11 cellular contexts compared by ENCODE assay signal in the genomic region with DNA sequence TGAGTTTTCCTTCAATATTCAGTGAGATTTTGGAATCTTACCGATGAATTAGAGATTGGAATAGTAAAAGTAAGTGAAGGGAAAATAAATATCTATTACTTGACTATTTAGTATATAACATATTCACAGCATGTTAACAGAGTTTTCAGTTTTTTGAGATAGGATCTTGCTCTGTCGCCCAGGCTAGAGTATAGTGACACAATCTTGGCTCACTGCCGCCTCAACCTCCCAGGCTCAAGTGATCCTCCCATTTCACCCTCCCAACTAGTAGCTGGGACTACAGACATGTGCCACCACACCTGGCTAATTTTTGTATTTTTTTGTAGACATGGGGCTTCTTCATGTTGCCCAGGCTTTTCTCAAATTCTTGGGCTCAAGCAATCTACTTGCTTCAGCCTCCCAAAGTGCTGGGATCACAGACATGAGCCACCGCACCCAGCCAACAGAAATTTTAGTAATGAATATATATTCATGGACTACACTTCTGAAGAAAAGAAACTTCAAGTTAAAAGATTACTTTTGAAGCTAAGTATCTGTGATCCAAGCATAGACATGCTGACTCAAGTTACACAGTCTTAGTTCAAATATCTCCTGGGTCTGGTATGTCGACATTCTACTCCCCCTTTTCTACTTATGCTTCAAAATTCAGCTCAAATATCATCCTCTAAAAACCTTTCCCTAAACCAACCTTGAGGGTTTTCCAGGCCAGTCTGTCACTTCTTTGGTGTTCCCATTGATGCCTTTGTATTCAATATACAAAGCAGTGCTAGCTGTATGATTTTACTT. TPM values are rescaled to one million over a fixed set of nuclear protein-coding genes. Genes with fewer than 3 reads are reported as not detected.
DNase-seq lines count a peak whose midpoint lies in the region; ATAC-seq and TF ChIP-seq lines count a peak whose summit lies in the region.
"Had no signal": no experiment of that assay in that cellular context is flagged by ENCODE, and none has a peak within 500 bp of the region (broad histone marks: within the 10 kb centered on the region; RNA-seq: fewer than 3 reads in every experiment).

No MANE protein-coding gene starts in this region.

- ATAC-seq in Right ventricle myocardium inferior (peak; percentile 30), GM21390 (IDR thresholded peaks at IDR 0.05; ENCODE audit: unreplicated experiment) (no peak)

- H3K9me2 ChIP-seq in hepatocyte (replicated peaks; ENCODE audit: insufficient read depth): no peaks in the 10 kb centered on the region

- H3K27me3 ChIP-seq in right atrium auricular region (no peaks in the 10 kb centered on the region), adipocyte (replicated peaks; ENCODE audit: control insufficient read depth, insufficient read depth, low read length) (no peaks in the 10 kb centered on the region), hepatocyte (no peaks in the 10 kb centered on the region), tibial artery (no peaks in the 10 kb centered on the region)

- H3K9ac ChIP-seq in adipocyte (ENCODE audit: low read length): no peak overlapping the region

- H3K4me1 ChIP-seq in right atrium auricular region (peaks cover 0 to 79% of the 10 kb centered on the region in 2 donors), adipocyte (ENCODE audit: control insufficient read depth, insufficient read depth, low read length) (peaks cover 42% of the 10 kb centered on the region), hepatocyte (ENCODE audit: insufficient read depth) (peaks cover 13% of the 10 kb centered on the region), tibial artery (peaks cover 0 to 87% (median 37%) of the 10 kb centered on the region in 4 donors)

- H2AFZ ChIP-seq in hepatocyte: no peak overlapping the region

- no peaks in the 10 kb centered on the region for H3K9me3 Mint-ChIP-seq in type B pancreatic cell

- H3K4me3 ChIP-seq in right atrium auricular region (no peak overlapping the region), adipocyte (ENCODE audit: low read length) (no peak overlapping the region), hepatocyte (no peak overlapping the region), tibial artery (no peak overlapping the region)

- 76% methylated on average over 5 of the region's 5 CpGs for WGBS in hepatocyte (ENCODE audit: low lambda C conversion rate, missing lambda C conversion rate)

- peak overlapping the region; percentile 19 for H3K4me2 ChIP-seq in hepatocyte

- no peak for TF ChIP-seq CTCF in right atrium auricular region (IDR thresholded peaks at IDR 0.05)
- TF ChIP-seq CTCF in hepatocyte (IDR thresholded peaks at IDR 0.05; ENCODE audit: poor library complexity): no peak
- TF ChIP-seq CTCF in type B pancreatic cell (conservative IDR thresholded peaks at IDR 0.05): no peak
- TF ChIP-seq CTCF in tibial artery (IDR thresholded peaks at IDR 0.05): no peak

- H3K27ac ChIP-seq in right atrium auricular region: no peak overlapping the region
- peak overlapping the region; percentile 59 for H3K27ac ChIP-seq in hepatocyte
- H3K27ac ChIP-seq in tibial artery: peak overlapping the region in 1 of 2 donors; percentile 18

- DNase-seq in Right ventricle myocardium inferior (ENCODE audit: missing footprints) (no peak), right atrium auricular region (ENCODE audit: low spot score) (no peak), adipocyte (ENCODE audit: low read depth) (peak; percentile 80), hepatocyte (ENCODE audit: low spot score) (no peak), type B pancreatic cell (ENCODE audit: extremely low spot score, unreplicated experiment) (no peak), tibial artery (no peak), DMS153 treated with DMSO at 0.1 percent for 48 hours (lab: John Stamatoyannopoulos, UW; ENCODE audit: unreplicated experiment) (no peak)
- DNase-seq: activated T-cell treated with anti-CD3 and anti-CD28 coated beads, Interleukin-2, amount 50 U/mL, for 48 hours; NCI-H1417 treated with DMSO at 0.1 percent for 48 hours; NK-92 treated with Interleukin-12 subunit alpha and Interleukin-12 subunit beta, amount 100 ng/mL, for 24 hours had no signal

- intact Hi-C loops in Right ventricle myocardium inferior (cut with DNase I): no loop called here
- intact Hi-C loops in tibial artery (cut with DNase I; ENCODE audit: low total_unique reads): no loop called here

- peak overlapping the region; percentile 23 for H3K27ac Mint-ChIP-seq in type B pancreatic cell

- H3K9me3 ChIP-seq in right atrium auricular region (no peaks in the 10 kb centered on the region), adipocyte (ENCODE audit: control insufficient read depth, low read length) (no peaks in the 10 kb centered on the region), hepatocyte (ENCODE audit: low read depth) (no peaks in the 10 kb centered on the region), tibial artery (no peaks in the 10 kb centered on the region)

- peaks cover 100% of the 10 kb centered on the region for H3K79me2 ChIP-seq in hepatocyte

- H3K4me3 Mint-ChIP-seq in type B pancreatic cell: peak overlapping the region; percentile 5

- H4K20me1 ChIP-seq in hepatocyte (ENCODE audit: insufficient read depth, poor library complexity, severe bottlenecking): peaks cover 79% of the 10 kb centered on the region

- H3K4me1 Mint-ChIP-seq in type B pancreatic cell (ENCODE audit: unreplicated experiment): peaks cover 53% of the 10 kb centered on the region

- H3K27me3 Mint-ChIP-seq in type B pancreatic cell: no peaks in the 10 kb centered on the region

- H3K36me3 ChIP-seq in right atrium auricular region (no peaks in the 10 kb centered on the region), adipocyte (ENCODE audit: control insufficient read depth, insufficient read depth, low read length, severe bottlenecking) (no peaks in the 10 kb centered on the region), hepatocyte (replicated peaks; ENCODE audit: insufficient read depth, low read depth) (no peaks in the 10 kb centered on the region), tibial artery (no peaks in the 10 kb centered on the region)

- H3K36me3 Mint-ChIP-seq in type B pancreatic cell: peaks cover 6% of the 10 kb centered on the region

RNA-seq across cellular contexts. Expression of gene UBE2N, which starts 13.8 kb away (rescaled TPM):
- total RNA-seq in Right ventricle myocardium inferior (87.1 TPM), right atrium auricular region (10 to 100 TPM; 30.2 to 41.5 TPM), hepatocyte (50.9 and 59.1 TPM in 2 replicates), type B pancreatic cell (ENCODE audit: low replicate concordance) (95.1 and 102 TPM in 2 replicates)
- 121 and 131 TPM in 2 replicates for polyA plus RNA-seq in hepatocyte

RNA-seq across cellular contexts. Expression of gene MRPL42, which starts 39.3 kb away (rescaled TPM):
- total RNA-seq in Right ventricle myocardium inferior (41.5 TPM), right atrium auricular region (10 to 100 TPM; 33.9 to 57.8 TPM), hepatocyte (111 and 112 TPM in 2 replicates), type B pancreatic cell (ENCODE audit: low replicate concordance) (54.8 and 84.7 TPM in 2 replicates)
- polyA plus RNA-seq in hepatocyte: 63.3 and 74.9 TPM in 2 replicates

RNA-seq across cellular contexts. Expression of gene NUDT4, which starts 50.2 kb away (rescaled TPM):
- total RNA-seq in Right ventricle myocardium inferior (445 TPM), right atrium auricular region (100 to 1,000 TPM; 103 to 158 TPM), hepatocyte (243 and 265 TPM in 2 replicates), type B pancreatic cell (ENCODE audit: low replicate concordance) (89.8 and 172 TPM in 2 replicates)
- 123 and 151 TPM in 2 replicates for polyA plus RNA-seq in hepatocyte
